In genomic region chr11:77322506-77322905, GRCh38 we compare ENCODE assay signal across 14 cellular contexts. TPM values are rescaled to one million over a fixed set of nuclear protein-coding genes. Genes with fewer than 3 reads are reported as not detected.
A peak's percentile ranks its signal among the peaks of the same experiment; 100 is the strongest.
DNase-seq lines count a peak whose midpoint lies in the region; ATAC-seq, FAIRE-seq and TF ChIP-seq lines count a peak whose summit lies in the region.
"Had no signal": no experiment of that assay in that cellular context is flagged by ENCODE, and none has a peak within 500 bp of the region (broad histone marks: within the 10 kb centered on the region; RNA-seq: fewer than 3 reads in every experiment).

No MANE protein-coding gene starts in this region.

- peak overlapping the region; percentile 56 for H3K27ac ChIP-seq in angular gyrus (ENCODE audit: low read depth, low read length)
- peak overlapping the region in 1 of 4 donors; percentile 14 for H3K27ac ChIP-seq in gastroesophageal sphincter
- no peak overlapping the region for H3K27ac ChIP-seq in MM.1S (ENCODE audit: low read length)
- H3K27ac ChIP-seq in kidney (ENCODE audit: low read depth in 2 of 2, low read length in 2 of 2): peak overlapping the region in 1 of 2 donors; percentile 54
- H3K27ac ChIP-seq: ascending aorta, BLaER1, neural progenitor cell had no signal

- no peak for TF ChIP-seq POLR2A in gastroesophageal sphincter (IDR thresholded peaks at IDR 0.05)

- H3K4me2 ChIP-seq in MM.1S (ENCODE audit: low read depth, low read length): no peak overlapping the region
- H3K4me2 ChIP-seq: BLaER1, neural progenitor cell had no signal

- POLR2A ChIA-PET in BJ (lab: Charles Lee): interaction anchor here (0.6 kb wide), 1 partner anchor 9 kb away, joined by 3 read pairs; no protein-coding TSS in a partner anchor

- H2AFZ ChIP-seq in MM.1S (ENCODE audit: low read length): no peak overlapping the region
- H2AFZ ChIP-seq: neural progenitor cell had no signal

- H3K9me2 ChIP-seq in MM.1S (replicated peaks; ENCODE audit: insufficient read depth, low read length): no peaks in the 10 kb centered on the region

- H3K9ac ChIP-seq in MM.1S (ENCODE audit: low read length) (no peak overlapping the region), kidney (ENCODE audit: low read length in 2 of 2) (no peak overlapping the region)
- H3K9ac ChIP-seq: BLaER1, neural progenitor cell had no signal

- no peaks in the 10 kb centered on the region for H4K20me1 ChIP-seq in MM.1S (ENCODE audit: insufficient read depth, low read length)
- H4K20me1 ChIP-seq: BLaER1 had no signal

- FAIRE-seq in kidney (lab: Jason Lieb, UNC): no peak
- FAIRE-seq: endothelial cell of umbilical vein had no signal

- H3K9me3 ChIP-seq in gastroesophageal sphincter: no peaks in the 10 kb centered on the region
- H3K9me3 ChIP-seq in MM.1S (replicated peaks; ENCODE audit: insufficient read depth, low read length): no peaks in the 10 kb centered on the region
- H3K9me3 ChIP-seq in kidney (ENCODE audit: control insufficient read depth in 1 of 2, low read length in 2 of 2): no peaks in the 10 kb centered on the region
- H3K9me3 ChIP-seq: ascending aorta, BLaER1 had no signal

- whole genome bisulfite sequencing in gastroesophageal sphincter (ENCODE audit: low coverage in 1 of 2), 2 donors: 51% methylated on average over 2 of the region's 2 CpGs; no CpG with 5 or more reads in 1 of the 2 donors

- CTCF ChIA-PET in BJ (lab: Yijun Ruan, JAX): interaction anchor here (1.2 to 1.6 kb wide), 2 partner anchors 127 to 226 kb away, joined by 4 read pairs; no protein-coding TSS in a partner anchor

- H3K4me1 ChIP-seq in gastroesophageal sphincter (peaks cover 0 to 8% (median 0%) of the 10 kb centered on the region in 3 donors), MM.1S (ENCODE audit: low read length) (no peaks in the 10 kb centered on the region), kidney (ENCODE audit: control insufficient read depth in 1 of 2, insufficient read depth in 1 of 2, low read depth in 1 of 2, low read length in 2 of 2) (peaks cover 7 to 9% of the 10 kb centered on the region in 2 donors)
- H3K4me1 ChIP-seq: ascending aorta, BLaER1, neural progenitor cell had no signal

- peak; percentile 81 for ATAC-seq in gastroesophageal sphincter
- no peak for ATAC-seq in HG03565 (IDR thresholded peaks at IDR 0.05; ENCODE audit: unreplicated experiment)
- ATAC-seq in esophagus mucosa: no peak
- ATAC-seq: activated CD4-positive, CD25-positive, alpha-beta regulatory T cell treated with anti-CD3 and anti-CD28 coated beads, Interleukin-2, amount 50 U/mL, for 24 hours had no signal

- TF ChIP-seq CTCF in BJ (IDR thresholded peaks at IDR 0.05; ENCODE audit: insufficient read depth, low read depth, low read length) (no peak), gastroesophageal sphincter (IDR thresholded peaks at IDR 0.05) (no peak), MM.1S (IDR thresholded peaks at IDR 0.05; ENCODE audit: low read length) (no peak), kidney (IDR thresholded peaks at IDR 0.05; ENCODE audit: borderline replicate concordance, extremely low read depth, insufficient read depth) (no peak)

- no peak for TF ChIP-seq EP300 in gastroesophageal sphincter (IDR thresholded peaks at IDR 0.05)

- intact Hi-C loops in kidney (cut with DNase I): no loop called here

- H3F3A ChIP-seq in MM.1S (ENCODE audit: insufficient read depth, low read length): no peaks in the 10 kb centered on the region

- H3K27me3 ChIP-seq in BJ (ENCODE audit: control insufficient read depth, insufficient read depth, low read length) (no peaks in the 10 kb centered on the region), gastroesophageal sphincter (no peaks in the 10 kb centered on the region), MM.1S (replicated peaks; ENCODE audit: insufficient read depth, low read length) (no peaks in the 10 kb centered on the region)
- H3K27me3 ChIP-seq: ascending aorta, BLaER1, neural progenitor cell had no signal

- H3K4me3 ChIP-seq in BJ (ENCODE audit: low read depth, low read length): no peak overlapping the region
- H3K4me3 ChIP-seq in gastroesophageal sphincter: no peak overlapping the region
- no peak overlapping the region for H3K4me3 ChIP-seq in MM.1S (ENCODE audit: low read length)
- no peak overlapping the region for H3K4me3 ChIP-seq in kidney (ENCODE audit: low read length in 2 of 2)
- H3K4me3 ChIP-seq: ascending aorta, BLaER1, neural progenitor cell had no signal

- DNase-seq in BJ (ENCODE audit: low read depth) (peak; percentile 78), pons (ENCODE audit: low spot score) (peak; percentile 69), MM.1S (no peak), kidney (no peak)
- DNase-seq: GDM1 had no signal

- no peaks in the 10 kb centered on the region for H3K36me3 ChIP-seq in BJ (ENCODE audit: control insufficient read depth, insufficient read depth, low read length)
- H3K36me3 ChIP-seq in gastroesophageal sphincter: peaks cover 0 to 52% of the 10 kb centered on the region in 2 donors
- no peaks in the 10 kb centered on the region for H3K36me3 ChIP-seq in MM.1S (replicated peaks; ENCODE audit: insufficient read depth, low read length)
- peaks cover 0 to 2% of the 10 kb centered on the region in 2 donors for H3K36me3 ChIP-seq in kidney (ENCODE audit: control insufficient read depth in 1 of 2, insufficient read depth in 2 of 2, low read length in 2 of 2)
- H3K36me3 ChIP-seq: neural progenitor cell had no signal

- no peaks in the 10 kb centered on the region for H3K79me2 ChIP-seq in MM.1S (ENCODE audit: low read length)

RNA-seq across cellular contexts. Expression of gene GDPD4, which starts 21.0 kb away (rescaled TPM):
- polyA plus RNA-seq in BJ (2011; rRNA removed): not detected in 2 replicates
- 0.46 TPM in 1 of 2 replicates, not detected in the other for polyA minus RNA-seq in BJ (2011; rRNA and poly(A)+ RNA removed)
- total RNA-seq in gastroesophageal sphincter: not detected
- not detected for total RNA-seq in kidney
- not detected for polyA plus RNA-seq in kidney (ENCODE audit: insufficient read depth, low read depth, low replicate concordance)
- total RNA-seq in esophagus mucosa: not detected
- total RNA-seq: ascending aorta, endothelial cell of umbilical vein had no signal
- polyA plus RNA-seq: endothelial cell of umbilical vein had no signal

Comparison
In these comparisons a context has a peak if more than half of its experiments do, and no peak if none do; other contexts are left out.
1. DNase-seq: peak in BJ (single experiment) and pons (single experiment); none in MM.1S (single experiment) and kidney (single experiment).